23 cellular contexts compared by ENCODE assay signal in genomic region chr5:50863771-50864170, GRCh38.
DNase-seq lines count a peak whose midpoint lies in the region; FAIRE-seq and TF ChIP-seq lines count a peak whose summit lies in the region.
"Had no signal": no experiment of that assay in that cellular context is flagged by ENCODE, and none has a peak within 500 bp of the region (broad histone marks: within the 10 kb centered on the region; RNA-seq: fewer than 3 reads in every experiment).

No MANE protein-coding gene starts in this region.

- no peak for TF ChIP-seq CTCF in nephron progenitor cell (IDR thresholded peaks at IDR 0.05)
- no peak for TF ChIP-seq CTCF in BE2C (IDR thresholded peaks at IDR 0.05; ENCODE audit: low read depth, low read length)
- no peak for TF ChIP-seq CTCF in foreskin fibroblast (IDR thresholded peaks at IDR 0.05; ENCODE audit: low read depth, low read length)

- H3K9me3 ChIP-seq in ectodermal cell (ENCODE audit: control insufficient read depth, low read length) (no peaks in the 10 kb centered on the region), BE2C (no peaks in the 10 kb centered on the region)

- H3K27ac ChIP-seq in ectodermal cell (ENCODE audit: insufficient read depth, low read depth, low read length, poor library complexity, severe bottlenecking), result peak overlapping the region; percentile 72
- H3K27ac ChIP-seq: HL-60 had no signal

- no peaks in the 10 kb centered on the region for H3K36me3 Mint-ChIP-seq in nephron progenitor cell (ENCODE audit: low read depth)
- H3K36me3 Mint-ChIP-seq: CD4-positive, CD25-positive, alpha-beta regulatory T cell had no signal

- H3K27me3 ChIP-seq in ectodermal cell (ENCODE audit: control insufficient read depth, insufficient read depth, low read length, poor library complexity, severe bottlenecking) (no peaks in the 10 kb centered on the region), BE2C (peaks cover 3% of the 10 kb centered on the region; the same call in 1 of the 2 replicates)

- in situ Hi-C loops in G401 (cut with HindIII; ENCODE audit: low sequenced_read_pairs), result no loop called here

- DNase-seq in G401 (ENCODE audit: low spot score) (peak; percentile 3), HTR-8/SVneo (ENCODE audit: insufficient read length, low spot score) (no peak), nephron progenitor cell (no peak), BE2C (no peak), NCI-H1436 treated with DMSO at 0.1 percent for 48 hours (lab: John Stamatoyannopoulos, UW) (no peak), foreskin fibroblast (no peak), SKM-1 treated with dmso at 0.1 percent for 144 hours (lab: John Stamatoyannopoulos, UW; ENCODE audit: unreplicated experiment) (no peak)
- DNase-seq: C1 segment of cervical spinal cord; CD4-positive, CD25-positive, alpha-beta regulatory T cell; CD8-positive, alpha-beta memory T cell; COR-L47; DMS 273 treated with DMSO at 0.1 percent for 48 hours; DMS53; DND-41; GDM1; H9; IMR-90 had no signal

- FAIRE-seq in HTR-8/SVneo (lab: Jason Lieb, UNC), result peak; percentile 78
- FAIRE-seq: GM19239, H1, K562 had no signal

- H3K4me3 ChIP-seq in ectodermal cell (ENCODE audit: insufficient read depth, low read depth, low read length) (no peak overlapping the region), BE2C (ENCODE audit: low read depth, low read length) (no peak overlapping the region), foreskin fibroblast (ENCODE audit: low read depth in 1 of 2, low read length in 2 of 2) (no peak overlapping the region)
- H3K4me3 ChIP-seq: K562 had no signal

- peaks cover 7% of the 10 kb centered on the region for H3K27me3 Mint-ChIP-seq in nephron progenitor cell (ENCODE audit: low read depth, poor library complexity)

- H3K27ac Mint-ChIP-seq in nephron progenitor cell, result peak overlapping the region; percentile 21
- H3K27ac Mint-ChIP-seq: B cell; CD4-positive, CD25-positive, alpha-beta regulatory T cell; CD8-positive, alpha-beta memory T cell; H9 had no signal

- H3K4me1 ChIP-seq in ectodermal cell (ENCODE audit: control insufficient read depth, insufficient read depth, low read length), result peaks cover 25% of the 10 kb centered on the region
- no peaks in the 10 kb centered on the region for H3K4me1 ChIP-seq in BE2C

- no peaks in the 10 kb centered on the region for H3K36me3 ChIP-seq in ectodermal cell (ENCODE audit: control insufficient read depth, insufficient read depth, low read length)
- no peaks in the 10 kb centered on the region for H3K36me3 ChIP-seq in BE2C

- peaks cover 5% of the 10 kb centered on the region for H3K4me1 Mint-ChIP-seq in nephron progenitor cell
- H3K4me1 Mint-ChIP-seq: B cell; CD4-positive, CD25-positive, alpha-beta regulatory T cell; CD8-positive, alpha-beta memory T cell had no signal

- H3K9me3 Mint-ChIP-seq in nephron progenitor cell, result no peaks in the 10 kb centered on the region
- H3K9me3 Mint-ChIP-seq: CD8-positive, alpha-beta memory T cell; H9 had no signal

- H3K4me3 Mint-ChIP-seq in nephron progenitor cell, result no peak overlapping the region
- H3K4me3 Mint-ChIP-seq: B cell; CD4-positive, CD25-positive, alpha-beta regulatory T cell; CD8-positive, alpha-beta memory T cell; H9 had no signal
